Comparison of ENCODE assay signal across 13 cellular contexts in the genomic region with DNA sequence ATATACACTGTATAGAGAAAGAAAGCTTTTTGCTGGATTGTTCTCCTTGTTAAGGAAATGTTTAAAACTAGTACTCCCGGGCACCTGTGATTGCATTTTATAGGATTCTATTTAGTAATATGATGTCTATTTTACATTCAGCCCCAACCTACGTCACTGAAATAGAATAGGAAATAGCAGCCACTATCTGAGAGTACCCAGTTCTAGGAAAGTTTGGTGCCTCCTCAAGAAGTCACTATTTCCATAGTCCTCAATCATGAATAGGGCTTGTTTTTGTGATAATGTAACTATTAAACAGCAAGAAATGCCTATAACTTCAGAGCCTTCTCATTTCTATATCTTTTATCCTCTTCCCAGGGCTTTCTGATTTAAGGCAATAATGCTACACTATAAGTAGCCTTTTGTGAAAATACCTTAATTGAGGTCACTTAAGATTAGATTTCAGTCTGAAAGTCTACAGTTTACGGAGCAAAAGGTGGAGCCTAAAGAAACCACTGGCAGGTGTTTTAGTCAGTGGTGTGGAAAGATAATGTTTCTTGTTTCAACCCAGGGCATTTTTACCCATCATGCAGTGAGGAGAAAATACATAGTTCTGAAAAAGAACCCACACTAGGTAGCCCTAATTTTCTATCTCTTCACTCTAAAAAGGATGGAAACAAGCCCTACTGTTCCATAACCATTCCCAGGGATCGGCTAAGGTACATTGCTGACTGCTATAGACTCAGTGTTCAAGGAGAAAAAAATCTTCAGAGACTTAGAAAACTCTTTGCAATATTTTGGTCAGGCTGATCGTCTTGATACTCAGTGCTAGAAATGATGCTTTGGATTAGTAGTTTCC. TPM values are rescaled to one million over a fixed set of nuclear protein-coding genes. Genes with fewer than 3 reads are reported as not detected.
A peak's percentile ranks its signal among the peaks of the same experiment; 100 is the strongest.
DNase-seq lines count a peak whose midpoint lies in the region; ATAC-seq lines count a peak whose summit lies in the region.
"Had no signal": no experiment of that assay in that cellular context is flagged by ENCODE, and none has a peak within 500 bp of the region (broad histone marks: within the 10 kb centered on the region; RNA-seq: fewer than 3 reads in every experiment).

No MANE protein-coding gene starts in this region.

- no peak for DNase-seq in activated naive CD4-positive, alpha-beta T cell treated with anti-CD3 and anti-CD28 coated beads, Interleukin-2, amount 10 ng/mL, durations not matched to agents 7 days and 5 days
- no peak for DNase-seq in activated naive CD4-positive, alpha-beta T cell (lab: John Stamatoyannopoulos, UW)
- no peak for DNase-seq in activated T-helper 2 cell treated with anti-CD3 and anti-CD28 coated beads, Interferon-gamma antibody, Interleukin-2, Interleukin-4, amounts not matched to agents 10 μg/mL and 5 μg/mL and 100 μg/mL, durations not matched to agents 14 hours and 24 hours and 36 hours (ENCODE audit: low spot score)
- no peak for DNase-seq in SKM-1 (lab: John Stamatoyannopoulos, UW; ENCODE audit: unreplicated experiment)
- DNase-seq in RKO (ENCODE audit: low spot score): no peak
- DNase-seq in left lobe of liver (ENCODE audit: low spot score): no peak
- no peak for DNase-seq in NCI-H526 treated with DMSO at 0.1 percent for 48 hours (lab: John Stamatoyannopoulos, UW)
- DNase-seq: AML-193; effector CD4-positive, alpha-beta T cell; GOT3; NCI-H446 had no signal

- no peaks in the 10 kb centered on the region for H3K27me3 Mint-ChIP-seq in activated naive CD4-positive, alpha-beta T cell treated with anti-CD3 and anti-CD28 coated beads, Interleukin-2, amount 10 ng/mL, durations not matched to agents 7 days and 5 days
- no peaks in the 10 kb centered on the region for H3K27me3 Mint-ChIP-seq in activated T-helper 2 cell treated with anti-CD3 and anti-CD28 coated beads, Interferon-gamma antibody, Interleukin-2, Interleukin-4, amounts not matched to agents 10 μg/mL and 5 μg/mL and 100 μg/mL, durations not matched to agents 14 hours and 24 hours and 36 hours (ENCODE audit: low read depth)

- peak; percentile 61 for ATAC-seq in HG03159 (IDR thresholded peaks at IDR 0.05; ENCODE audit: unreplicated experiment)
- no peak for ATAC-seq in left lobe of liver

- H3K27ac Mint-ChIP-seq in activated naive CD4-positive, alpha-beta T cell treated with anti-CD3 and anti-CD28 coated beads, Interleukin-2, amount 10 ng/mL, durations not matched to agents 7 days and 5 days: peak overlapping the region; percentile 47
- H3K27ac Mint-ChIP-seq in activated T-helper 2 cell treated with anti-CD3 and anti-CD28 coated beads, Interferon-gamma antibody, Interleukin-2, Interleukin-4, amounts not matched to agents 10 μg/mL and 5 μg/mL and 100 μg/mL, durations not matched to agents 14 hours and 24 hours and 36 hours: peak overlapping the region; percentile 80

- H3K4me3 Mint-ChIP-seq in activated naive CD4-positive, alpha-beta T cell treated with anti-CD3 and anti-CD28 coated beads, Interleukin-2, amount 10 ng/mL, durations not matched to agents 7 days and 5 days: no peak overlapping the region
- no peak overlapping the region for H3K4me3 Mint-ChIP-seq in activated T-helper 2 cell treated with anti-CD3 and anti-CD28 coated beads, Interferon-gamma antibody, Interleukin-2, Interleukin-4, amounts not matched to agents 10 μg/mL and 5 μg/mL and 100 μg/mL, durations not matched to agents 14 hours and 24 hours and 36 hours (ENCODE audit: low read depth)

- CTCF ChIA-PET in activated naive CD4-positive, alpha-beta T cell treated with anti-CD3 and anti-CD28 coated beads, Interleukin-2, amount 10 ng/mL, durations not matched to agents 7 days and 5 days (lab: Charles Lee): no interaction called here

- no peaks in the 10 kb centered on the region for H3K9me3 Mint-ChIP-seq in activated naive CD4-positive, alpha-beta T cell treated with anti-CD3 and anti-CD28 coated beads, Interleukin-2, amount 10 ng/mL, durations not matched to agents 7 days and 5 days
- peaks cover 13% of the 10 kb centered on the region for H3K9me3 Mint-ChIP-seq in activated T-helper 2 cell treated with anti-CD3 and anti-CD28 coated beads, Interferon-gamma antibody, Interleukin-2, Interleukin-4, amounts not matched to agents 10 μg/mL and 5 μg/mL and 100 μg/mL, durations not matched to agents 14 hours and 24 hours and 36 hours

- peaks cover 2% of the 10 kb centered on the region for H3K36me3 Mint-ChIP-seq in activated naive CD4-positive, alpha-beta T cell treated with anti-CD3 and anti-CD28 coated beads, Interleukin-2, amount 10 ng/mL, durations not matched to agents 7 days and 5 days
- H3K36me3 Mint-ChIP-seq in activated T-helper 2 cell treated with anti-CD3 and anti-CD28 coated beads, Interferon-gamma antibody, Interleukin-2, Interleukin-4, amounts not matched to agents 10 μg/mL and 5 μg/mL and 100 μg/mL, durations not matched to agents 14 hours and 24 hours and 36 hours (ENCODE audit: low read depth): peaks cover 24% of the 10 kb centered on the region

- H3K4me1 Mint-ChIP-seq in activated naive CD4-positive, alpha-beta T cell treated with anti-CD3 and anti-CD28 coated beads, Interleukin-2, amount 10 ng/mL, durations not matched to agents 7 days and 5 days: peaks cover 4% of the 10 kb centered on the region
- peaks cover 64% of the 10 kb centered on the region for H3K4me1 Mint-ChIP-seq in activated T-helper 2 cell treated with anti-CD3 and anti-CD28 coated beads, Interferon-gamma antibody, Interleukin-2, Interleukin-4, amounts not matched to agents 10 μg/mL and 5 μg/mL and 100 μg/mL, durations not matched to agents 14 hours and 24 hours and 36 hours (ENCODE audit: low read depth)

- intact Hi-C loops in activated T-helper 2 cell treated with anti-CD3 and anti-CD28 coated beads, Interferon-gamma antibody, Interleukin-2, Interleukin-4, amounts not matched to agents 10 μg/mL and 5 μg/mL and 100 μg/mL, durations not matched to agents 14 hours and 24 hours and 36 hours (cut with micrococcal nuclease): loop anchor here (2.0 kb wide), 1 partner anchor 42 kb away; no protein-coding TSS in a partner anchor

RNA-seq across cellular contexts. Expression of a gene that starts 38.7 kb away (rescaled TPM):
- 6.3 and 6.7 TPM in 2 replicates for total RNA-seq in activated T-helper 2 cell treated with anti-CD3 and anti-CD28 coated beads, Interferon-gamma antibody, Interleukin-2, Interleukin-4, amounts not matched to agents 10 μg/mL and 5 μg/mL and 100 μg/mL, durations not matched to agents 14 hours and 24 hours and 36 hours
- total RNA-seq in left lobe of liver: 0.10 TPM
- total RNA-seq: myocyte had no signal
